Comparison of ENCODE assay signal across 8 cellular contexts in genomic region chr3:87503901-87504498, GRCh38.
DNase-seq lines count a peak whose midpoint lies in the region; ATAC-seq and TF ChIP-seq lines count a peak whose summit lies in the region.

No MANE protein-coding gene starts in this region.

- no peak for TF ChIP-seq POLR2A in right lobe of liver (IDR thresholded peaks at IDR 0.05)

- H4K20me1 ChIP-seq in DND-41 (ENCODE audit: insufficient read depth, low read length) = no peaks in the 10 kb centered on the region

- DNase-seq in DND-41 (peak; percentile 41), NCI-H526 (lab: John Stamatoyannopoulos, UW) (peak; percentile 9 to 61), brain microvascular endothelial cell (peak; percentile 74), right lobe of liver (no peak), activated gamma-delta T cell (lab: John Stamatoyannopoulos, UW) (no peak), Right ventricle myocardium inferior (ENCODE audit: missing footprints) (no peak)

- intact Hi-C loops in right lobe of liver (cut with DNase I) (no loop called here), Right ventricle myocardium inferior (cut with DNase I) (no loop called here)

- peak; percentile 75 for TF ChIP-seq CTCF in DND-41 (IDR thresholded peaks at IDR 0.05; ENCODE audit: borderline replicate concordance, extremely low read depth, low read length, poor library complexity, severe bottlenecking)
- TF ChIP-seq CTCF in brain microvascular endothelial cell (IDR thresholded peaks at IDR 0.05; ENCODE audit: low read depth, low read length, missing control alignments) = peak; percentile 84
- TF ChIP-seq CTCF in right lobe of liver (IDR thresholded peaks at IDR 0.05) = peak; percentile 43 to 58 (median 52)

- H3K79me2 ChIP-seq in DND-41 (ENCODE audit: insufficient read depth, low read length) = no peaks in the 10 kb centered on the region

- no peak overlapping the region for H3K27ac ChIP-seq in DND-41 (ENCODE audit: low read length)
- no peak overlapping the region for H3K27ac ChIP-seq in brain microvascular endothelial cell
- H3K27ac ChIP-seq in right lobe of liver = no peak overlapping the region

- in situ Hi-C loops in brain microvascular endothelial cell (cut with HindIII; ENCODE audit: low pct_ligation_motif_present, low sequenced_read_pairs) = no loop called here

- H3K4me2 ChIP-seq in DND-41 (ENCODE audit: insufficient read depth, low read length) = no peak overlapping the region

- H2AFZ ChIP-seq in DND-41 (ENCODE audit: low read depth, low read length) = no peak overlapping the region

- 33% methylated on average over 8 of the region's 8 CpGs for WGBS in right lobe of liver (ENCODE audit: insufficient coverage, low coverage, low lambda C conversion rate, missing lambda C conversion rate)

- H3K9me3 ChIP-seq in DND-41 (ENCODE audit: insufficient read depth, low read length, severe bottlenecking) (no peaks in the 10 kb centered on the region), right lobe of liver (no peaks in the 10 kb centered on the region)

- H3K4me1 ChIP-seq in DND-41 (ENCODE audit: insufficient read depth, low read length) (no peaks in the 10 kb centered on the region), right lobe of liver (no peaks in the 10 kb centered on the region)

- no peaks in the 10 kb centered on the region for H3K36me3 ChIP-seq in DND-41 (ENCODE audit: insufficient read depth, low read length)
- no peaks in the 10 kb centered on the region for H3K36me3 ChIP-seq in brain microvascular endothelial cell (replicated peaks)
- H3K36me3 ChIP-seq in right lobe of liver = no peaks in the 10 kb centered on the region

- H3K27me3 ChIP-seq in DND-41 (ENCODE audit: insufficient read depth, low read length, poor library complexity) (no peaks in the 10 kb centered on the region), brain microvascular endothelial cell (replicated peaks) (no peaks in the 10 kb centered on the region), right lobe of liver (no peaks in the 10 kb centered on the region)

- H3K9ac ChIP-seq in DND-41 (ENCODE audit: low read depth, low read length) = no peak overlapping the region

- peak; percentile 76 for ATAC-seq in DND-41 (ENCODE audit: insufficient read depth, low read depth)
- ATAC-seq in GM19452 (IDR thresholded peaks at IDR 0.05; ENCODE audit: unreplicated experiment) = peak; percentile 80
- peak; percentile 98 for ATAC-seq in HG03354 (IDR thresholded peaks at IDR 0.05; ENCODE audit: poor library complexity, severe bottlenecking, unreplicated experiment)
- peak; percentile 50 to 81 (median 64) for ATAC-seq in right lobe of liver
- ATAC-seq in Right ventricle myocardium inferior = no peak

- H3K4me3 ChIP-seq in DND-41 (ENCODE audit: low read depth in 1 of 2, low read length in 2 of 2) = no peak overlapping the region
- no peak overlapping the region for H3K4me3 ChIP-seq in brain microvascular endothelial cell (ENCODE audit: low read depth, low read length)
- H3K4me3 ChIP-seq in right lobe of liver = no peak overlapping the region

Comparison
In these comparisons a context has a peak if more than half of its experiments do, and no peak if none do; other contexts are left out.
1. DNase-seq: peak in DND-41 (single experiment), NCI-H526 (2 of 2) and brain microvascular endothelial cell (single experiment); none in right lobe of liver (0 of 3), activated gamma-delta T cell (single experiment) and Right ventricle myocardium inferior (single experiment).
2. Peak in every context shown above with its lines, with median percentiles within 50 percentile points of each other: CTCF ChIP-seq.